Comparison of ENCODE assay signal across 1 cellular context in genomic region chr11:20712912-20713311, GRCh38.
A peak's percentile ranks its signal among the peaks of the same experiment; 100 is the strongest.
TF ChIP-seq lines count a peak whose summit lies in the region.

No MANE protein-coding gene starts in this region.

TF ChIP-seq in HepG2, 621 proteins besides CTCF, POLR2A, EP300 and RAD21:
- TF ChIP-seq ZNF574 (CRISPR knock-in tag; IDR thresholded peaks at IDR 0.05) (peak; percentile 16; the same call in 1 of the 2 replicates), ZNF136 (CRISPR knock-in tag; IDR thresholded peaks at IDR 0.05; ENCODE audit: low read depth) (no peak)
